In genomic region chr1:245332513-245332912, GRCh38 we compare ENCODE assay signal across 19 cellular contexts.
DNase-seq lines count a peak whose midpoint lies in the region; ATAC-seq and TF ChIP-seq lines count a peak whose summit lies in the region.
"Had no signal": no experiment of that assay in that cellular context is flagged by ENCODE, and none has a peak within 500 bp of the region (broad histone marks: within the 10 kb centered on the region; RNA-seq: fewer than 3 reads in every experiment).

No MANE protein-coding gene starts in this region.

- TF ChIP-seq POLR2A in heart left ventricle (IDR thresholded peaks at IDR 0.05), result no peak

- H3K4me1 ChIP-seq in cardiac muscle cell (ENCODE audit: low read depth) (peaks cover 56% of the 10 kb centered on the region), heart left ventricle (peaks cover 0 to 8% (median 0%) of the 10 kb centered on the region in 12 donors)
- H3K4me1 ChIP-seq: Peyer's patch, prostate gland had no signal

- no peak for TF ChIP-seq CTCF in cardiac muscle cell (IDR thresholded peaks at IDR 0.05; ENCODE audit: low read depth, low read length)
- TF ChIP-seq CTCF in heart left ventricle (IDR thresholded peaks at IDR 0.05), result no peak
- TF ChIP-seq CTCF in GM10266 (IDR thresholded peaks at IDR 0.05; ENCODE audit: control insufficient read depth, insufficient read depth, low read depth, missing control alignments), result no peak

- 60 to 88% (median 81%) methylated on average over 6 of the region's 6 CpGs for WGBS in heart left ventricle, 4 donors

- H3K4me1 Mint-ChIP-seq in activated T-cell treated with anti-CD3 and anti-CD28 coated beads, Interleukin-2, amount 50 U/mL, for 4 hours (ENCODE audit: low read depth), result peaks cover 2% of the 10 kb centered on the region

- no peak overlapping the region for H3K4me3 Mint-ChIP-seq in activated T-cell treated with anti-CD3 and anti-CD28 coated beads, Interleukin-2, amount 50 U/mL, for 4 hours

- no peaks in the 10 kb centered on the region for H3K36me3 Mint-ChIP-seq in activated T-cell treated with anti-CD3 and anti-CD28 coated beads, Interleukin-2, amount 50 U/mL, for 4 hours (ENCODE audit: insufficient read depth)

- H3K27me3 Mint-ChIP-seq in activated T-cell treated with anti-CD3 and anti-CD28 coated beads, Interleukin-2, amount 50 U/mL, for 4 hours (ENCODE audit: low read depth), result peaks cover 4% of the 10 kb centered on the region

- H3K27me3 ChIP-seq in cardiac muscle cell (no peaks in the 10 kb centered on the region), heart left ventricle (no peaks in the 10 kb centered on the region)
- H3K27me3 ChIP-seq: BE2C, Peyer's patch had no signal

- DNase-seq in cardiac muscle cell (ENCODE audit: low read depth in 1 of 2, low spot score in 1 of 2) (no peak), heart left ventricle (no peak), NCI-H1694 treated with DMSO at 0.1 percent for 48 hours (lab: John Stamatoyannopoulos, UW) (no peak), NCI-H524 treated with DMSO at 0.1 percent for 48 hours (lab: John Stamatoyannopoulos, UW) (no peak), NCI-H2227 (lab: John Stamatoyannopoulos, UW; ENCODE audit: unreplicated experiment) (no peak), GM10266 (ENCODE audit: extremely low spot score) (no peak)
- DNase-seq in activated T-cell treated with anti-CD3 and anti-CD28 coated beads, Interleukin-2, amount 50 U/mL, for 4 hours, result no peak
- peak; percentile 63 for DNase-seq in stimulated activated CD4-positive, alpha-beta T cell treated with anti-CD3 and anti-CD28 coated beads, Interleukin-15, amount 100 ng/mL, for 24 hours
- DNase-seq: activated naive CD4-positive, alpha-beta T cell; BE2C; DMS 273 treated with DMSO at 0.1 percent for 48 hours; effector CD4-positive, alpha-beta T cell; left ventricle myocardium superior; NCI-H187; NCI-H69; Peyer's patch; WERI-Rb-1 had no signal

- peak overlapping the region; percentile 91 for H3K27ac ChIP-seq in cardiac muscle cell
- H3K27ac ChIP-seq in heart left ventricle, result no peak overlapping the region
- H3K27ac ChIP-seq: Peyer's patch, prostate gland, WERI-Rb-1 had no signal

- H3K4me3 ChIP-seq in cardiac muscle cell (no peak overlapping the region), heart left ventricle (no peak overlapping the region)
- H3K4me3 ChIP-seq: K562, Peyer's patch, prostate gland had no signal

- H3K36me3 ChIP-seq in cardiac muscle cell (no peaks in the 10 kb centered on the region), heart left ventricle (no peaks in the 10 kb centered on the region)
- H3K36me3 ChIP-seq: BE2C, Peyer's patch, prostate gland, WERI-Rb-1 had no signal

- H3K9me3 Mint-ChIP-seq in activated T-cell treated with anti-CD3 and anti-CD28 coated beads, Interleukin-2, amount 50 U/mL, for 4 hours, result no peaks in the 10 kb centered on the region

- ATAC-seq in heart left ventricle, result no peak
- ATAC-seq in activated T-cell treated with anti-CD3 and anti-CD28 coated beads, Interleukin-2, amount 50 U/mL, for 4 hours, result peak; percentile 89 to 96
- ATAC-seq: K562, left ventricle myocardium superior had no signal

- intact Hi-C loops in heart left ventricle (cut with DNase I), result loop anchor here in 1 of 10 donors (10.0 kb wide), 1 partner anchor 462 kb away; no protein-coding TSS in a partner anchor

- no peaks in the 10 kb centered on the region for H3K9me3 ChIP-seq in cardiac muscle cell (ENCODE audit: low read depth)
- H3K9me3 ChIP-seq in heart left ventricle, result no peaks in the 10 kb centered on the region
- H3K9me3 ChIP-seq: BE2C, Peyer's patch, prostate gland had no signal

Comparison
In these comparisons a context has a peak if more than half of its experiments do, and no peak if none do; other contexts are left out.
1. ATAC-seq: peak in activated T-cell treated with anti-CD3 and anti-CD28 coated beads, Interleukin-2, amount 50 U/mL, for 4 hours (2 of 2); none in heart left ventricle (0 of 4).